In the genomic region with DNA sequence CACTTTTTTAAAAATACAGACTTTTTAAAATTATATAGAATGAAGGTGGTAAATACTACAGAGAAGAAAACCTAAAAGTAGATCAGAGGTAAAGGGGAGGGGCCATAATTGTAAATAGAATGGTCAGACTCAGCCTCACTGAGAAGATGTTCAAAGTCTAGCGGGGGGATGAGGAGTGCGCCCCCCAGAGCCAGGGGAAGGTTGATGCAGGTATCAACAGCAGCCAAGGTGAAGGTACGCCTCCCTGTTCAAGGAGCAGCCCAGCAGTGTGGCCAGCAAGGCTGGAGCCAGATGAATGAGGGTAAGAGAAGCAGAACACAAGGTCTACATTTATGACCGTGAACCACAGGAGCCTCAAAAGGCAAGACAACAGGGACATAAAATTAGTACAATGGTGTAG, we compare ENCODE assay signal across 22 cellular contexts.
"Had no signal": no experiment of that assay in that cellular context is flagged by ENCODE, and none has a peak within 500 bp of the region (broad histone marks: within the 10 kb centered on the region; RNA-seq: fewer than 3 reads in every experiment).

No MANE protein-coding gene starts in this region.

- H3K9me3 Mint-ChIP-seq: dendritic cell treated with granulocyte-macrophage colony-stimulating factor and Interleukin-4, amounts not matched to agents 40 ng/mL and 50 ng/mL, for 4 days had no signal

- H3K36me3 Mint-ChIP-seq: activated naive CD4-positive, alpha-beta T cell treated with anti-CD3 and anti-CD28 coated beads, Interleukin-2, amount 50 U/mL, for 72 hours; natural killer cell; stimulated activated effector memory CD8-positive, alpha-beta T cell treated with anti-CD3 and anti-CD28 coated beads, Interleukin-12 subunit alpha, Interleukin-12 subunit beta, amount 100 ng/mL, for 72 hours had no signal

- H2AFZ ChIP-seq: parathyroid adenoma had no signal

- DNase-seq: activated CD4-positive, alpha-beta T cell treated with anti-CD3 and anti-CD28 coated beads, Interleukin-2, amount 50 U/mL, for 1 hour; activated CD8-positive, alpha-beta T cell treated with anti-CD3 and anti-CD28 coated beads, Interleukin-2, amount 10 ng/mL, durations not matched to agents 7 days and 5 days; adrenal gland; brain microvascular endothelial cell; caudate nucleus; effector CD8-positive, alpha-beta T cell; gastrocnemius medialis; hypothalamus; left ventricle myocardium superior; natural killer cell; small intestine; stimulated activated CD4-positive, alpha-beta T cell treated with anti-CD3 and anti-CD28 coated beads, Interleukin-2, amount 100 ng/mL, for 24 hours; stimulated activated naive CD8-positive, alpha-beta T cell treated with anti-CD3 and anti-CD28 coated beads, Interleukin-15, amount 100 ng/mL, for 72 hours; uterus had no signal

- H3K27me3 ChIP-seq: ascending aorta, brain microvascular endothelial cell, gastrocnemius medialis, suprapubic skin, tibial nerve, uterus had no signal

- H3K9me3 ChIP-seq: adrenal gland, ascending aorta, gastrocnemius medialis, suprapubic skin, uterus had no signal

- H3K27ac ChIP-seq: adrenal gland, ascending aorta, brain microvascular endothelial cell, gastrocnemius medialis, parathyroid adenoma, suprapubic skin, tibial nerve, uterus had no signal

- H3K4me3 ChIP-seq: adrenal gland, ascending aorta, gastrocnemius medialis, suprapubic skin, tibial nerve, uterus had no signal

- H3K27me3 Mint-ChIP-seq: dendritic cell treated with granulocyte-macrophage colony-stimulating factor and Interleukin-4, amounts not matched to agents 40 ng/mL and 50 ng/mL, for 4 days; stimulated activated naive CD8-positive, alpha-beta T cell treated with anti-CD3 and anti-CD28 coated beads, Interleukin-15, amount 100 ng/mL, for 72 hours had no signal

- H3K9ac ChIP-seq: parathyroid adenoma had no signal

- H3K4me3 Mint-ChIP-seq: activated CD8-positive, alpha-beta T cell treated with anti-CD3 and anti-CD28 coated beads, Interleukin-2, amount 10 ng/mL, durations not matched to agents 7 days and 5 days; activated T-helper 1 cell treated with anti-CD3 and anti-CD28 coated beads, Interleukin-12 subunit alpha, Interleukin-12 subunit beta, Interleukin-2, Interleukin-4 antibody, amounts not matched to agents 30 ng/mL and 10 ng/mL and 1 ng/mL, durations not matched to agents 14 hours and 24 hours and 36 hours; dendritic cell treated with granulocyte-macrophage colony-stimulating factor and Interleukin-4, amounts not matched to agents 40 ng/mL and 50 ng/mL, for 4 days; natural killer cell; stimulated activated effector memory CD8-positive, alpha-beta T cell treated with anti-CD3 and anti-CD28 coated beads, Interleukin-12 subunit alpha, Interleukin-12 subunit beta, amount 100 ng/mL, for 72 hours; stimulated activated naive CD8-positive, alpha-beta T cell treated with anti-CD3 and anti-CD28 coated beads, Interleukin-15, amount 100 ng/mL, for 72 hours had no signal

- H3K36me3 ChIP-seq: adrenal gland, ascending aorta, brain microvascular endothelial cell, gastrocnemius medialis, suprapubic skin, tibial nerve, uterus had no signal

- H3K4me1 ChIP-seq: adrenal gland, ascending aorta, gastrocnemius medialis, suprapubic skin, tibial nerve, uterus had no signal

- H3K4me1 Mint-ChIP-seq: natural killer cell; stimulated activated effector memory CD8-positive, alpha-beta T cell treated with anti-CD3 and anti-CD28 coated beads, Interleukin-12 subunit alpha, Interleukin-12 subunit beta, amount 100 ng/mL, for 72 hours; stimulated activated naive CD8-positive, alpha-beta T cell treated with anti-CD3 and anti-CD28 coated beads, Interleukin-15, amount 100 ng/mL, for 72 hours had no signal

- H3K27ac Mint-ChIP-seq: activated CD8-positive, alpha-beta T cell treated with anti-CD3 and anti-CD28 coated beads, Interleukin-2, amount 10 ng/mL, durations not matched to agents 7 days and 5 days; activated naive CD4-positive, alpha-beta T cell treated with anti-CD3 and anti-CD28 coated beads, Interleukin-2, amount 50 U/mL, for 72 hours; activated T-helper 1 cell treated with anti-CD3 and anti-CD28 coated beads, Interleukin-12 subunit alpha, Interleukin-12 subunit beta, Interleukin-2, Interleukin-4 antibody, amounts not matched to agents 30 ng/mL and 10 ng/mL and 1 ng/mL, durations not matched to agents 14 hours and 24 hours and 36 hours; dendritic cell treated with granulocyte-macrophage colony-stimulating factor and Interleukin-4, amounts not matched to agents 40 ng/mL and 50 ng/mL, for 4 days; natural killer cell; stimulated activated effector memory CD8-positive, alpha-beta T cell treated with anti-CD3 and anti-CD28 coated beads, Interleukin-12 subunit alpha, Interleukin-12 subunit beta, amount 100 ng/mL, for 72 hours; stimulated activated naive CD8-positive, alpha-beta T cell treated with anti-CD3 and anti-CD28 coated beads, Interleukin-15, amount 100 ng/mL, for 72 hours had no signal
